15 cellular contexts compared by ENCODE assay signal in genomic region chr4:173405840-173406606, GRCh38. TPM values are rescaled to one million over a fixed set of nuclear protein-coding genes. Genes with fewer than 3 reads are reported as not detected.
DNase-seq lines count a peak whose midpoint lies in the region; ATAC-seq, FAIRE-seq and TF ChIP-seq lines count a peak whose summit lies in the region.
"Had no signal": no experiment of that assay in that cellular context is flagged by ENCODE, and none has a peak within 500 bp of the region (broad histone marks: within the 10 kb centered on the region; RNA-seq: fewer than 3 reads in every experiment).

No MANE protein-coding gene starts in this region.

- H3K4me2 ChIP-seq in K562 (ENCODE audit: insufficient read depth, low read length) = no peak overlapping the region

- ATAC-seq in GM18858 (IDR thresholded peaks at IDR 0.05; ENCODE audit: unreplicated experiment) (peak; percentile 73), GM21528 (IDR thresholded peaks at IDR 0.05; ENCODE audit: low FRiP score, unreplicated experiment) (peak; percentile 58), HG03039 (IDR thresholded peaks at IDR 0.05; ENCODE audit: unreplicated experiment) (peak; percentile 86), K562 (no peak), GM21737 (IDR thresholded peaks at IDR 0.05; ENCODE audit: unreplicated experiment) (no peak)
- ATAC-seq: gastroesophageal sphincter had no signal

- no peaks in the 10 kb centered on the region for H3K36me3 ChIP-seq in K562 (ENCODE audit: control insufficient read depth, insufficient read depth, low read length)
- H3K36me3 ChIP-seq: Peyer's patch had no signal

- no peak overlapping the region for H3K4me3 ChIP-seq in K562
- H3K4me3 ChIP-seq: gastroesophageal sphincter, Peyer's patch had no signal

- FAIRE-seq in K562 (lab: Jason Lieb, UNC) = no peak
- FAIRE-seq: endometrium had no signal

- no peaks in the 10 kb centered on the region for H3K79me2 ChIP-seq in K562 (ENCODE audit: control insufficient read depth, insufficient read depth, low read length)

- POLR2A ChIA-PET in K562 (lab: Yijun Ruan, JAX) = interaction anchor here (1.2 kb wide), 1 partner anchor 73 kb away, joined by 3 read pairs; no protein-coding TSS in a partner anchor

- TF ChIP-seq POLR2A in K562 (conservative IDR thresholded peaks at IDR 0.05) = no peak

- BruUV-seq in K562 (replicated peaks; lab: Mats Ljungman, UMichigan) = no TSS peak

- TF ChIP-seq EP300 in K562 (IDR thresholded peaks at IDR 0.05; ENCODE audit: low read length) = no peak

- H3K27ac ChIP-seq in K562 (ENCODE audit: extremely low read depth, low read depth, low read length) = no peak overlapping the region
- H3K27ac ChIP-seq: gastroesophageal sphincter, Peyer's patch had no signal

- no peak for DNase-seq in K562 (ENCODE audit: extremely low read depth in 1 of 4, low spot score in 3 of 4)
- DNase-seq in stimulated activated CD4-positive, alpha-beta T cell treated with anti-CD3 and anti-CD28 coated beads, Interleukin-1b, Interleukin-23, amount 100 ng/mL, for 48 hours = no peak
- no peak for DNase-seq in middle frontal gyrus (ENCODE audit: extremely low spot score, low spot score)
- DNase-seq: activated gamma-delta T cell, C1 segment of cervical spinal cord, DND-41, H7, Peyer's patch had no signal

- CTCF ChIA-PET in K562 (lab: Yijun Ruan, JAX; ENCODE audit: low intra/inter-chr PET ratio) = no interaction called here

- no peaks in the 10 kb centered on the region for H3K9me3 ChIP-seq in K562 (replicated peaks; ENCODE audit: control insufficient read depth, insufficient read depth, low read depth, low read length)
- H3K9me3 ChIP-seq: gastroesophageal sphincter, Peyer's patch had no signal

- in situ Hi-C loops in K562 (cut with MboI) = no loop called here

- 35% methylated on average over 4 of the region's 4 CpGs for WGBS in K562 (ENCODE audit: insufficient coverage, low coverage, missing lambda C conversion rate)

- H3K9me1 ChIP-seq in K562 (ENCODE audit: control insufficient read depth, insufficient read depth, low read length) = no peaks in the 10 kb centered on the region

- no peak for TF ChIP-seq CTCF in K562 (IDR thresholded peaks at IDR 0.05 in 2 of 3, conservative IDR thresholded peaks at IDR 0.05 in 1 of 3; ENCODE audit: insufficient read depth in 2 of 3, low read depth in 1 of 3, low read length in 3 of 3)

- H4K20me1 ChIP-seq in K562 (replicated peaks; ENCODE audit: control insufficient read depth, insufficient read depth, low read length) = no peaks in the 10 kb centered on the region

- H3K4me1 ChIP-seq in K562 (replicated peaks in 1 of 2; ENCODE audit: control insufficient read depth in 2 of 2, insufficient read depth in 2 of 2, low read length in 2 of 2) = no peaks in the 10 kb centered on the region
- H3K4me1 ChIP-seq: Peyer's patch had no signal

- no peak for TF ChIP-seq RAD21 in K562 (CRISPR knock-in tag; conservative IDR thresholded peaks at IDR 0.05 in 1 of 2, IDR thresholded peaks at IDR 0.05 in 1 of 2)

- peaks cover 0 to 2% of the 10 kb centered on the region in 2 experiments; a peak in 1 of 5 replicates for H3K27me3 ChIP-seq in K562 (ENCODE audit: control insufficient read depth in 2 of 2, insufficient read depth in 2 of 2, low read length in 2 of 2)
- H3K27me3 ChIP-seq: gastroesophageal sphincter, Peyer's patch had no signal

- intact Hi-C loops in K562 (cut with micrococcal nuclease) = no loop called here

- no peak overlapping the region for H3K9ac ChIP-seq in K562 (ENCODE audit: insufficient read depth in 1 of 2, low read depth in 2 of 2, low read length in 2 of 2)

- H2AFZ ChIP-seq in K562 (ENCODE audit: low read depth, low read length) = peak overlapping the region; percentile 25; the same call in 1 of the 2 replicates

TF ChIP-seq in K562, 482 proteins besides CTCF, POLR2A, EP300 and RAD21:
- TF ChIP-seq OTX1 (CRISPR knock-in tag; IDR thresholded peaks at IDR 0.05) (no peak), ZC3H11A (IDR thresholded peaks at IDR 0.05; ENCODE audit: low read depth, low read length) (no peak), CCNT2 (IDR thresholded peaks at IDR 0.05; ENCODE audit: borderline replicate concordance, extremely low read depth, insufficient read length, low read depth, low read length) (no peak), ZBTB11 (CRISPR knock-in tag; IDR thresholded peaks at IDR 0.05) (no peak)

RNA-seq across cellular contexts. Expression of gene SCRG1, which starts 7.1 kb away (rescaled TPM):
- not detected in 2 replicates for total RNA-seq in K562 (2011; cell fraction: chromatin; rRNA removed; ENCODE audit: low replicate concordance)
- total RNA-seq in K562 (2011; cell fraction: nucleolus; rRNA removed) = not detected in 2 replicates
- total RNA-seq in K562 (2011; cell fraction: nucleoplasm; rRNA removed) = not detected in 2 replicates
- total RNA-seq in K562 (2014; rRNA removed) (not detected in 2 replicates), K562 (2014; rRNA removed; fragmentation: Illumina TruSeq; extraction: Trizol) (not detected in 2 replicates), K562 (2015; rRNA removed; fragmentation: Illumina TruSeq; extraction: Trizol) (not detected in 2 replicates), K562 (2021) (not detected in 2 replicates)
- polyA plus RNA-seq in K562 (2011; rRNA removed) (not detected in 2 replicates), K562 (2014; fragmentation: Illumina TruSeq; extraction: Trizol) (not detected in 2 replicates), K562 (2014; fragmentation: Nextera tagmentation; extraction: Ambion mirVana) (under 1 TPM; 0.01 TPM), K562 (2014; rRNA removed) (not detected in 2 replicates)
- polyA plus RNA-seq in K562 (2011; cell fraction: cytosol; rRNA removed) = not detected in 2 replicates
- not detected in 2 replicates for polyA plus RNA-seq in K562 (2011; cell fraction: nucleus; rRNA removed)
- 0.03 and 0.04 TPM in 2 replicates for polyA plus RNA-seq in K562 (2012)
- not detected in 2 replicates for polyA minus RNA-seq in K562 (2011; rRNA and poly(A)+ RNA removed)
- polyA minus RNA-seq in K562 (2011; cell fraction: cytosol; rRNA and poly(A)+ RNA removed) = not detected in 2 replicates
- not detected in 2 replicates for polyA minus RNA-seq in K562 (2011; cell fraction: nucleus; rRNA and poly(A)+ RNA removed)
- total RNA-seq: H7, HT1080, Peyer's patch had no signal

RNA-seq across cellular contexts. Expression of gene SAP30, which starts 35.3 kb away (rescaled TPM):
- total RNA-seq in K562 (2011; cell fraction: chromatin; rRNA removed; ENCODE audit: low replicate concordance) = 4.1 and 6.4 TPM in 2 replicates
- total RNA-seq in K562 (2011; cell fraction: nucleolus; rRNA removed) = 7.8 and 9.5 TPM in 2 replicates
- 3.2 and 6.7 TPM in 2 replicates for total RNA-seq in K562 (2011; cell fraction: nucleoplasm; rRNA removed)
- total RNA-seq in K562 (2014; rRNA removed) = 47.6 and 50.3 TPM in 2 replicates
- 31.8 and 32.7 TPM in 2 replicates for total RNA-seq in K562 (2014; rRNA removed; fragmentation: Illumina TruSeq; extraction: Trizol)
- 43.9 and 51.1 TPM in 2 replicates for total RNA-seq in K562 (2015; rRNA removed; fragmentation: Illumina TruSeq; extraction: Trizol)
- total RNA-seq in K562 (2021) = 28.5 and 32.6 TPM in 2 replicates
- polyA plus RNA-seq in K562 (2011; rRNA removed) = 29.8 and 42.8 TPM in 2 replicates
- 11.3 and 11.5 TPM in 2 replicates for polyA plus RNA-seq in K562 (2011; cell fraction: cytosol; rRNA removed)
- 8.1 and 9.0 TPM in 2 replicates for polyA plus RNA-seq in K562 (2011; cell fraction: nucleus; rRNA removed)
- polyA plus RNA-seq in K562 (2012) = 26.8 and 53.4 TPM in 2 replicates
- polyA plus RNA-seq in K562 (2014; fragmentation: Illumina TruSeq; extraction: Trizol) = 26.1 and 31.2 TPM in 2 replicates
- polyA plus RNA-seq in K562 (2014; fragmentation: Nextera tagmentation; extraction: Ambion mirVana) = 1 to 10 TPM; 5.9 to 6.9 TPM
- polyA plus RNA-seq in K562 (2014; rRNA removed) = 41.4 and 43.2 TPM in 2 replicates
- 13.2 and 14.1 TPM in 2 replicates for polyA minus RNA-seq in K562 (2011; rRNA and poly(A)+ RNA removed)
- 7.4 and 10.6 TPM in 2 replicates for polyA minus RNA-seq in K562 (2011; cell fraction: cytosol; rRNA and poly(A)+ RNA removed)
- polyA minus RNA-seq in K562 (2011; cell fraction: nucleus; rRNA and poly(A)+ RNA removed) = 6.9 and 11.6 TPM in 2 replicates

Comparison
In these comparisons a context has a peak if more than half of its experiments do, and no peak if none do; other contexts are left out.
1. ATAC-seq: peak in GM18858 (single experiment), GM21528 (single experiment) and HG03039 (single experiment); none in K562 (single experiment) and GM21737 (single experiment).